ENCODE assay signal across 1 cellular context in genomic region chr13:51357928-51358595, GRCh38.
TF ChIP-seq lines count a peak whose summit lies in the region.

No MANE protein-coding gene starts in this region.

TF ChIP-seq in WTC11, 78 proteins besides CTCF, POLR2A, EP300 and RAD21 (continued from another document):
- no peak for TF ChIP-seq ZNF425 (CRISPR knock-in tag; conservative IDR thresholded peaks at IDR 0.05)
